In genomic region chr19:756232-756631, GRCh38 we compare ENCODE assay signal across 10 cellular contexts. TPM values are rescaled to one million over a fixed set of nuclear protein-coding genes. Genes with fewer than 3 reads are reported as not detected.
DNase-seq lines count a peak whose midpoint lies in the region; ATAC-seq, FAIRE-seq and TF ChIP-seq lines count a peak whose summit lies in the region.
"Had no signal": no experiment of that assay in that cellular context is flagged by ENCODE, and none has a peak within 500 bp of the region (broad histone marks: within the 10 kb centered on the region; RNA-seq: fewer than 3 reads in every experiment).

No MANE protein-coding gene starts in this region.

- DNase-seq in A549 (ENCODE audit: low read depth in 1 of 2, low spot score in 1 of 2) (peak; percentile 54 to 77), GM23338 (ENCODE audit: low spot score) (peak; percentile 54), T-helper 17 cell (no peak), fibroblast of peridontal ligament (ENCODE audit: extremely low read depth) (peak; percentile 18), mesenteric fat pad (ENCODE audit: low spot score) (no peak), NCI-H345 (lab: John Stamatoyannopoulos, UW) (no peak), superior temporal gyrus (ENCODE audit: extremely low spot score) (no peak), GM12891 (ENCODE audit: insufficient read length, low spot score) (no peak)

- H3K4me1 Mint-ChIP-seq in GM23338 (no peaks in the 10 kb centered on the region; the same call in 2 of the 3 replicates), T-helper 17 cell (no peaks in the 10 kb centered on the region)

- no peak overlapping the region for H3K4me3 Mint-ChIP-seq in GM23338
- no peak overlapping the region for H3K4me3 Mint-ChIP-seq in T-helper 17 cell
- H3K4me3 Mint-ChIP-seq: stimulated activated naive CD8-positive, alpha-beta T cell treated with anti-CD3 and anti-CD28 coated beads, Interleukin-15, Interleukin-2, amounts not matched to agents 100 ng/mL and 50 ng/mL, for 24 hours had no signal

- peaks cover 4% of the 10 kb centered on the region; the same call in 2 of the 3 replicates for H3K36me3 Mint-ChIP-seq in GM23338 (ENCODE audit: low read depth)
- H3K36me3 Mint-ChIP-seq in T-helper 17 cell (ENCODE audit: low read depth) = no peaks in the 10 kb centered on the region

- H3K9me2 ChIP-seq in GM23338 (ENCODE audit: insufficient read depth) = no peaks in the 10 kb centered on the region

- H3K9me3 ChIP-seq in A549 (peaks cover 32% of the 10 kb centered on the region), T-helper 17 cell (ENCODE audit: control insufficient read depth, low read length, poor library complexity, severe bottlenecking) (no peaks in the 10 kb centered on the region)

- H3K4me3 ChIP-seq in A549 (no peak overlapping the region), GM23338 (no peak overlapping the region)

- TF ChIP-seq EP300 in A549 (IDR thresholded peaks at IDR 0.05) = no peak

- H3K27ac ChIP-seq in A549 (peak overlapping the region in 1 of 2 experiments; percentile 99; a peak in 3 of 6 replicates), GM23338 (ENCODE audit: low read depth) (no peak overlapping the region)

- no peak overlapping the region for H2AFZ ChIP-seq in GM23338

- no peaks in the 10 kb centered on the region for H3K79me2 ChIP-seq in GM23338 (replicated peaks; ENCODE audit: insufficient read depth)

- H3K36me3 ChIP-seq in GM23338 (ENCODE audit: insufficient read depth) = no peaks in the 10 kb centered on the region

- POLR2A ChIA-PET in A549 (lab: Yijun Ruan, JAX) = no interaction called here

- 0 out of 2 replicates have a peak, but pooled peaks cover 7% of the 10 kb centered on the region for H3F3A ChIP-seq in GM23338 (replicated peaks; ENCODE audit: low read depth)

- H3K4me2 ChIP-seq in A549 = no peak overlapping the region
- H3K4me2 ChIP-seq in GM23338 = no peak overlapping the region

- H3K27me3 Mint-ChIP-seq in GM23338 (ENCODE audit: insufficient read depth, low read depth, poor library complexity) = peaks cover 6% of the 10 kb centered on the region
- H3K27me3 Mint-ChIP-seq in T-helper 17 cell = no peaks in the 10 kb centered on the region
- H3K27me3 Mint-ChIP-seq: stimulated activated naive CD8-positive, alpha-beta T cell treated with anti-CD3 and anti-CD28 coated beads, Interleukin-15, Interleukin-2, amounts not matched to agents 100 ng/mL and 50 ng/mL, for 24 hours had no signal

- H3K4me1 ChIP-seq in A549 (peaks cover 21% of the 10 kb centered on the region), GM23338 (ENCODE audit: insufficient read depth) (no peaks in the 10 kb centered on the region)

- no peak for ATAC-seq in A549
- peak; percentile 38 for ATAC-seq in GM23338
- ATAC-seq in T-helper 17 cell = peak; percentile 21

- peaks cover 28% of the 10 kb centered on the region for H3K9me3 Mint-ChIP-seq in GM23338

- no peaks in the 10 kb centered on the region for H3K27me3 ChIP-seq in GM23338 (ENCODE audit: insufficient read depth)

- CTCF ChIA-PET in A549 (lab: Yijun Ruan, JAX) = interaction anchor here (0.6 kb wide), 1 partner anchor 50 kb away, joined by 7 read pairs; no protein-coding TSS in a partner anchor

- TF ChIP-seq RAD21 in A549 (conservative IDR thresholded peaks at IDR 0.05 in 1 of 2, IDR thresholded peaks at IDR 0.05 in 1 of 2) = no peak

- TF ChIP-seq CTCF in A549 (IDR thresholded peaks at IDR 0.05) (no peak), GM23338 (conservative IDR thresholded peaks at IDR 0.05; ENCODE audit: low read depth in 2 of 2) (no peak)

- no peak for FAIRE-seq in A549 (lab: Jason Lieb, UNC)
- FAIRE-seq in GM12891 (lab: Jason Lieb, UNC) = no peak
- FAIRE-seq: frontal cortex had no signal

- TF ChIP-seq POLR2A in A549 (IDR thresholded peaks at IDR 0.05; ENCODE audit: low read length) = no peak
- no peak for TF ChIP-seq POLR2A in GM12891 (IDR thresholded peaks at IDR 0.05; ENCODE audit: low read depth, low read length)

- H4K20me1 ChIP-seq in GM23338 (replicated peaks; ENCODE audit: insufficient read depth) = no peaks in the 10 kb centered on the region

- H3K27ac Mint-ChIP-seq in GM23338 = no peak overlapping the region
- no peak overlapping the region for H3K27ac Mint-ChIP-seq in T-helper 17 cell
- H3K27ac Mint-ChIP-seq: stimulated activated naive CD8-positive, alpha-beta T cell treated with anti-CD3 and anti-CD28 coated beads, Interleukin-15, Interleukin-2, amounts not matched to agents 100 ng/mL and 50 ng/mL, for 24 hours had no signal

TF ChIP-seq in A549, 52 proteins besides CTCF, POLR2A, EP300 and RAD21 (continues in another document):
- TF ChIP-seq TP53 (CRISPR knock-in tag; IDR thresholded peaks at IDR 0.05) (no peak), USF2 (IDR thresholded peaks at IDR 0.05) (peak; percentile 72)

TF ChIP-seq in GM23338, 12 proteins besides CTCF, POLR2A, EP300 and RAD21 (continues in another document):
- TF ChIP-seq ZNF114 (CRISPR knock-in tag; IDR thresholded peaks at IDR 0.05) = no peak

TF ChIP-seq in GM12891, 5 proteins besides CTCF, POLR2A, EP300 and RAD21:
- TF ChIP-seq POU2F2 (IDR thresholded peaks at IDR 0.05; ENCODE audit: low read depth, low read length) (no peak), SPI1 (IDR thresholded peaks at IDR 0.05; ENCODE audit: low read depth, low read length) (no peak)

RNA-seq across cellular contexts. Expression of gene MISP, which starts 5.3 kb away (rescaled TPM):
- polyA plus RNA-seq in A549 (2011; rRNA removed) (38.3 and 46.5 TPM in 2 replicates), A549 (2017; fragmentation: RNase III; extraction: RNeasy Plus Mini Kit Qiagen cat#74134 plus additional on column Dnase treatment) (56.9 to 62.7 TPM (median 61.4 TPM) in 3 replicates), GM23338 (2016; fragmentation: Nextera tagmentation; extraction: Ambion mirVana) (0.27 and 0.40 TPM in 2 replicates)
- polyA plus RNA-seq in A549 (2012; cell fraction: cytosol; rRNA removed) = 44.9 and 58.4 TPM in 2 replicates
- 75.9 and 95.3 TPM in 2 replicates for polyA plus RNA-seq in A549 (2012; cell fraction: nucleus; rRNA removed)
- 43.2 and 57.3 TPM in 2 replicates for polyA minus RNA-seq in A549 (2011; rRNA and poly(A)+ RNA removed)
- 0.23 and 0.28 TPM in 2 replicates for total RNA-seq in GM23338 (2014; rRNA removed; shearing (Covaris generic))
- total RNA-seq in T-helper 17 cell (not detected), mesenteric fat pad (0.67 TPM)
- 0.03 TPM for polyA plus RNA-seq in GM12891 (2012; ENCODE audit: low read depth, missing spikeins)

RNA-seq across cellular contexts. Expression of gene PTBP1, which starts 41.0 kb away (rescaled TPM):
- polyA plus RNA-seq in A549 (2011; rRNA removed) = 144 and 207 TPM in 2 replicates
- polyA plus RNA-seq in A549 (2012; cell fraction: cytosol; rRNA removed) = 326 and 379 TPM in 2 replicates
- polyA plus RNA-seq in A549 (2012; cell fraction: nucleus; rRNA removed) = 472 and 807 TPM in 2 replicates
- 264 to 299 TPM (median 285 TPM) in 3 replicates for polyA plus RNA-seq in A549 (2017; fragmentation: RNase III; extraction: RNeasy Plus Mini Kit Qiagen cat#74134 plus additional on column Dnase treatment)
- polyA minus RNA-seq in A549 (2011; rRNA and poly(A)+ RNA removed) = 224 and 254 TPM in 2 replicates
- 539 and 552 TPM in 2 replicates for total RNA-seq in GM23338 (2014; rRNA removed; shearing (Covaris generic))
- polyA plus RNA-seq in GM23338 (2016; fragmentation: Nextera tagmentation; extraction: Ambion mirVana) = 632 and 705 TPM in 2 replicates
- total RNA-seq in T-helper 17 cell = 100 to 1,000 TPM; 334 to 341 TPM
- total RNA-seq in mesenteric fat pad = 236 TPM
- 196 TPM for polyA plus RNA-seq in GM12891 (2012; ENCODE audit: low read depth, missing spikeins)

RNA-seq across cellular contexts. Expression of gene PALM, which starts 47.5 kb away (rescaled TPM):
- polyA plus RNA-seq in A549 (2011; rRNA removed) = 2.0 and 3.0 TPM in 2 replicates
- polyA plus RNA-seq in A549 (2012; cell fraction: cytosol; rRNA removed) = 5.4 and 7.0 TPM in 2 replicates
- 8.5 and 8.8 TPM in 2 replicates for polyA plus RNA-seq in A549 (2012; cell fraction: nucleus; rRNA removed)
- 11.4 to 17.5 TPM (median 15.7 TPM) in 3 replicates for polyA plus RNA-seq in A549 (2017; fragmentation: RNase III; extraction: RNeasy Plus Mini Kit Qiagen cat#74134 plus additional on column Dnase treatment)
- 2.2 and 3.7 TPM in 2 replicates for polyA minus RNA-seq in A549 (2011; rRNA and poly(A)+ RNA removed)
- 21.7 and 26.1 TPM in 2 replicates for total RNA-seq in GM23338 (2014; rRNA removed; shearing (Covaris generic))
- polyA plus RNA-seq in GM23338 (2016; fragmentation: Nextera tagmentation; extraction: Ambion mirVana) = 3.8 and 4.8 TPM in 2 replicates
- total RNA-seq in T-helper 17 cell = not detected
- total RNA-seq in mesenteric fat pad = 212 TPM
- polyA plus RNA-seq in GM12891 (2012; ENCODE audit: low read depth, missing spikeins) = 0.73 TPM

Comparison
In these comparisons a context has a peak if more than half of its experiments do, and no peak if none do; other contexts are left out.
1. ATAC-seq: peak in GM23338 (single experiment) and T-helper 17 cell (single experiment); none in A549 (0 of 2).
2. DNase-seq: peak in A549 (2 of 2), GM23338 (single experiment) and fibroblast of peridontal ligament (single experiment); none in T-helper 17 cell (0 of 3), mesenteric fat pad (single experiment), NCI-H345 (single experiment), superior temporal gyrus (single experiment) and GM12891 (single experiment).
3. RNA of gene PALM, which starts 47.5 kb away (total RNA-seq): 212 TPM in mesenteric fat pad (single experiment) and 21.7 to 26.1 TPM in GM23338; not detected in T-helper 17 cell; every median in the first group is over 10 times any median in the second.